Comparison of ENCODE assay signal across 10 cellular contexts in genomic region chr2:134367915-134368911, GRCh38.
DNase-seq lines count a peak whose midpoint lies in the region; ATAC-seq and TF ChIP-seq lines count a peak whose summit lies in the region.
"Had no signal": no experiment of that assay in that cellular context is flagged by ENCODE, and none has a peak within 500 bp of the region (broad histone marks: within the 10 kb centered on the region; RNA-seq: fewer than 3 reads in every experiment).

No MANE protein-coding gene starts in this region.

- peak overlapping the region; percentile 47 to 74 (median 65) for H3K27ac Mint-ChIP-seq in IgD-negative memory B cell
- H3K27ac Mint-ChIP-seq in activated T-cell treated with anti-CD3 and anti-CD28 coated beads, Interleukin-2, amount 50 U/mL, for 24 hours = peak overlapping the region; percentile 50

- TF ChIP-seq POLR2A in breast epithelium (IDR thresholded peaks at IDR 0.05) = no peak

- no peak overlapping the region for H3K4me3 ChIP-seq in BLaER1 treated with 17β-estradiol and CSF1 and Interleukin-3, amounts not matched to agents 10 nM and 100 nM
- H3K4me3 ChIP-seq in breast epithelium = no peak overlapping the region
- H3K4me3 ChIP-seq: gastroesophageal sphincter had no signal

- no peaks in the 10 kb centered on the region for H3K27me3 Mint-ChIP-seq in IgD-negative memory B cell
- H3K27me3 Mint-ChIP-seq in activated T-cell treated with anti-CD3 and anti-CD28 coated beads, Interleukin-2, amount 50 U/mL, for 24 hours = no peaks in the 10 kb centered on the region
- H3K27me3 Mint-ChIP-seq: natural killer cell treated with Interleukin-12 subunit alpha and Interleukin-12 subunit beta and Interleukin-15 and Interleukin-18, amount 100 ng/mL, for 72 hours had no signal

- H3K27me3 ChIP-seq in BLaER1 treated with 17β-estradiol and CSF1 and Interleukin-3, amounts not matched to agents 10 nM and 100 nM = no peaks in the 10 kb centered on the region
- H3K27me3 ChIP-seq in breast epithelium = no peaks in the 10 kb centered on the region
- H3K27me3 ChIP-seq: gastroesophageal sphincter had no signal

- peaks cover 1% of the 10 kb centered on the region for H3K36me3 Mint-ChIP-seq in IgD-negative memory B cell
- H3K36me3 Mint-ChIP-seq in activated T-cell treated with anti-CD3 and anti-CD28 coated beads, Interleukin-2, amount 50 U/mL, for 24 hours (ENCODE audit: low read depth) = peaks cover 79% of the 10 kb centered on the region
- H3K36me3 Mint-ChIP-seq: natural killer cell treated with Interleukin-12 subunit alpha and Interleukin-12 subunit beta and Interleukin-15 and Interleukin-18, amount 100 ng/mL, for 72 hours had no signal

- no peak for DNase-seq in activated T-cell treated with anti-CD3 and anti-CD28 coated beads, Interleukin-2, amount 50 U/mL, for 24 hours
- DNase-seq in left kidney (ENCODE audit: low read depth, low spot score) = peak; percentile 85
- no peak for DNase-seq in iPS-NIHi11 (ENCODE audit: low spot score)
- no peak for DNase-seq in breast epithelium (ENCODE audit: low spot score in 2 of 2)
- DNase-seq in AG08395 (ENCODE audit: low spot score) = no peak

- H4K20me1 ChIP-seq in BLaER1 treated with 17β-estradiol and CSF1 and Interleukin-3, amounts not matched to agents 10 nM and 100 nM = peaks cover 0 to 44% (median 17%) of the 10 kb centered on the region in 11 experiments; a peak in 11 of 22 replicates

- peaks cover 26 to 34% (median 31%) of the 10 kb centered on the region in 3 donors for H3K4me1 Mint-ChIP-seq in IgD-negative memory B cell
- H3K4me1 Mint-ChIP-seq in activated T-cell treated with anti-CD3 and anti-CD28 coated beads, Interleukin-2, amount 50 U/mL, for 24 hours (ENCODE audit: low read depth) = peaks cover 40% of the 10 kb centered on the region

- H3K9me3 ChIP-seq in BLaER1 treated with 17β-estradiol and CSF1 and Interleukin-3, amounts not matched to agents 10 nM and 100 nM (replicated peaks in 1 of 11) = no peaks in the 10 kb centered on the region
- no peaks in the 10 kb centered on the region for H3K9me3 ChIP-seq in breast epithelium
- H3K9me3 ChIP-seq: gastroesophageal sphincter had no signal

- peaks cover 23 to 47% (median 40%) of the 10 kb centered on the region in 10 experiments for H3K4me1 ChIP-seq in BLaER1 treated with 17β-estradiol and CSF1 and Interleukin-3, amounts not matched to agents 10 nM and 100 nM
- peaks cover 4 to 10% of the 10 kb centered on the region in 2 donors for H3K4me1 ChIP-seq in breast epithelium

- H3K4me2 ChIP-seq in BLaER1 treated with 17β-estradiol and CSF1 and Interleukin-3, amounts not matched to agents 10 nM and 100 nM = peak overlapping the region; percentile 30 to 85 (median 67)

- no peak for ATAC-seq in HG03565 (IDR thresholded peaks at IDR 0.05; ENCODE audit: unreplicated experiment)
- ATAC-seq: gastroesophageal sphincter; natural killer cell treated with Interleukin-12 subunit alpha and Interleukin-12 subunit beta and Interleukin-15 and Interleukin-18, amount 100 ng/mL, for 72 hours had no signal

- H3K27ac ChIP-seq in BLaER1 treated with 17β-estradiol and CSF1 and Interleukin-3, amounts not matched to agents 10 nM and 100 nM = peak overlapping the region in 1 of 11 experiments; percentile 44; a peak in 2 of 22 replicates
- no peak overlapping the region for H3K27ac ChIP-seq in breast epithelium
- H3K27ac ChIP-seq: gastroesophageal sphincter had no signal

- peak overlapping the region in 2 of 4 donors; percentile 0 to 3 for H3K4me3 Mint-ChIP-seq in IgD-negative memory B cell
- no peak overlapping the region for H3K4me3 Mint-ChIP-seq in activated T-cell treated with anti-CD3 and anti-CD28 coated beads, Interleukin-2, amount 50 U/mL, for 24 hours
- H3K4me3 Mint-ChIP-seq: natural killer cell treated with Interleukin-12 subunit alpha and Interleukin-12 subunit beta and Interleukin-15 and Interleukin-18, amount 100 ng/mL, for 72 hours had no signal

- H3K9ac ChIP-seq in BLaER1 treated with 17β-estradiol and CSF1 and Interleukin-3, amounts not matched to agents 10 nM and 100 nM = 0 out of 22 replicates have a peak overlapping the region, but pooled peaks of 1 of the 11 experiments have one; percentile 30

- intact Hi-C loops in breast epithelium (cut with DNase I; ENCODE audit: low total_unique reads) = no loop called here

- peaks cover 69 to 100% (median 96%) of the 10 kb centered on the region in 11 experiments for H3K36me3 ChIP-seq in BLaER1 treated with 17β-estradiol and CSF1 and Interleukin-3, amounts not matched to agents 10 nM and 100 nM
- H3K36me3 ChIP-seq in breast epithelium = no peaks in the 10 kb centered on the region

- no peaks in the 10 kb centered on the region for H3K9me3 Mint-ChIP-seq in IgD-negative memory B cell
- H3K9me3 Mint-ChIP-seq in activated T-cell treated with anti-CD3 and anti-CD28 coated beads, Interleukin-2, amount 50 U/mL, for 24 hours = no peaks in the 10 kb centered on the region
- H3K9me3 Mint-ChIP-seq: natural killer cell treated with Interleukin-12 subunit alpha and Interleukin-12 subunit beta and Interleukin-15 and Interleukin-18, amount 100 ng/mL, for 72 hours had no signal

- TF ChIP-seq CTCF in breast epithelium (IDR thresholded peaks at IDR 0.05) = no peak
